In genomic region chr7:26937306-26937705, GRCh38 we compare ENCODE assay signal across 19 cellular contexts.
"Had no signal": no experiment of that assay in that cellular context is flagged by ENCODE, and none has a peak within 500 bp of the region (broad histone marks: within the 10 kb centered on the region; RNA-seq: fewer than 3 reads in every experiment).

No MANE protein-coding gene starts in this region.

- DNase-seq: effector memory CD8-positive, alpha-beta T cell; gastrocnemius medialis; islet precursor cell; mucosa of descending colon; naive thymus-derived CD8-positive, alpha-beta T cell; psoas muscle; retina; stimulated activated CD4-positive, alpha-beta T cell treated with anti-CD3 and anti-CD28 coated beads, Interleukin-2, amount 100 ng/mL, for 24 hours; stimulated activated CD4-positive, alpha-beta T cell treated with anti-CD3 and anti-CD28 coated beads, Interleukin-4, amount 100 ng/mL, for 4 hours; stimulated activated naive B cell treated with anti-CD40 and anti-IgM and Interleukin-4, amounts not matched to agents 10 μg/mL and 1 μg/mL and 100 μg/mL, for 72 hours; stimulated activated naive CD8-positive, alpha-beta T cell treated with anti-CD3 and anti-CD28 coated beads, Interleukin-15, amount 100 ng/mL, for 72 hours; testis; upper lobe of right lung had no signal

- H3K27ac ChIP-seq: esophagus muscularis mucosa, gastrocnemius medialis, psoas muscle, testis, tibial nerve, upper lobe of right lung, vagina had no signal

- H3K4me3 ChIP-seq: esophagus muscularis mucosa, gastrocnemius medialis, mucosa of descending colon, psoas muscle, testis, tibial nerve, upper lobe of right lung, vagina had no signal

- H3K36me3 ChIP-seq: esophagus muscularis mucosa, gastrocnemius medialis, neutrophil, tibial nerve, upper lobe of right lung, vagina had no signal

- H3K9me3 ChIP-seq: esophagus muscularis mucosa, gastrocnemius medialis, mucosa of descending colon, neutrophil, psoas muscle, testis, tibial nerve, upper lobe of right lung, vagina had no signal

- H3K27me3 ChIP-seq: esophagus muscularis mucosa, gastrocnemius medialis, neutrophil, testis, tibial nerve, upper lobe of right lung, vagina had no signal

- H3K4me1 ChIP-seq: esophagus muscularis mucosa, gastrocnemius medialis, psoas muscle, testis, tibial nerve, upper lobe of right lung, vagina had no signal

- ATAC-seq: effector memory CD8-positive, alpha-beta T cell; gastrocnemius medialis; left lobe of liver; naive thymus-derived CD8-positive, alpha-beta T cell; psoas muscle; sciatic nerve; stimulated activated naive B cell treated with anti-CD40 and anti-IgM and Interleukin-4, amounts not matched to agents 10 μg/mL and 1 μg/mL and 100 μg/mL, for 72 hours; stimulated activated naive CD8-positive, alpha-beta T cell treated with anti-CD3 and anti-CD28 coated beads, Interleukin-15, amount 100 ng/mL, for 72 hours; upper lobe of right lung had no signal
